Comparison of ENCODE assay signal across 8 cellular contexts in genomic region chr1:63557365-63557987, GRCh38. TPM values are rescaled to one million over a fixed set of nuclear protein-coding genes. Genes with fewer than 3 reads are reported as not detected.
DNase-seq lines count a peak whose midpoint lies in the region; ATAC-seq and TF ChIP-seq lines count a peak whose summit lies in the region.
"Had no signal": no experiment of that assay in that cellular context is flagged by ENCODE, and none has a peak within 500 bp of the region (broad histone marks: within the 10 kb centered on the region; RNA-seq: fewer than 3 reads in every experiment).

No MANE protein-coding gene starts in this region.

- H3K4me3 ChIP-seq in WERI-Rb-1 (ENCODE audit: low read depth, low read length), result no peak overlapping the region

- DNase-seq in G401 (ENCODE audit: low spot score) (peak; percentile 26), HS-27A (ENCODE audit: low read depth) (peak; percentile 29), WERI-Rb-1 (peak; percentile 23), hepatic stellate cell (ENCODE audit: low spot score) (peak; percentile 11), NCI-H226 (no peak), sciatic nerve (ENCODE audit: low spot score) (no peak)
- DNase-seq: activated B cell treated with CpG ODN at 0.5 μM for 24 hours had no signal

- no peak overlapping the region for H3K27ac ChIP-seq in WERI-Rb-1

- H3K9me3 ChIP-seq in WERI-Rb-1 (ENCODE audit: severe bottlenecking), result no peaks in the 10 kb centered on the region

- H3K27me3 ChIP-seq in WERI-Rb-1 (ENCODE audit: insufficient read depth, low read depth, severe bottlenecking), result no peaks in the 10 kb centered on the region

- no peak for ATAC-seq in GM21390 (IDR thresholded peaks at IDR 0.05; ENCODE audit: unreplicated experiment)
- no peak for ATAC-seq in sciatic nerve

- in situ Hi-C loops in G401 (cut with HindIII; ENCODE audit: low sequenced_read_pairs), result no loop called here

- intact Hi-C loops in sciatic nerve (cut with DNase I), result no loop called here

- peak; percentile 30; the same call in 1 of the 2 replicates for TF ChIP-seq CTCF in WERI-Rb-1 (IDR thresholded peaks at IDR 0.05; ENCODE audit: low read depth, low read length)

- no peaks in the 10 kb centered on the region for H3K36me3 ChIP-seq in WERI-Rb-1

RNA-seq across cellular contexts. Expression of gene EFCAB7, which starts 34.2 kb away (rescaled TPM):
- 4.6 and 7.6 TPM in 2 replicates for total RNA-seq in G401 (2014; rRNA removed; shearing (Covaris generic))
- total RNA-seq in sciatic nerve, result 11.1 TPM

RNA-seq across cellular contexts. Expression of gene ITGB3BP, which starts 34.5 kb away (rescaled TPM):
- total RNA-seq in G401 (2014; rRNA removed; shearing (Covaris generic)), result 31.0 and 35.9 TPM in 2 replicates
- 30.2 TPM for total RNA-seq in sciatic nerve

RNA-seq across cellular contexts. Expression of gene PGM1, which starts 35.7 kb away (rescaled TPM):
- 49.6 and 51.3 TPM in 2 replicates for total RNA-seq in G401 (2014; rRNA removed; shearing (Covaris generic))
- 33.7 TPM for total RNA-seq in sciatic nerve

Comparison
In these comparisons a context has a peak if more than half of its experiments do, and no peak if none do; other contexts are left out.
1. DNase-seq: peak in G401 (single experiment), HS-27A (single experiment), WERI-Rb-1 (single experiment) and hepatic stellate cell (single experiment); none in NCI-H226 (single experiment) and sciatic nerve (single experiment).